Comparison of ENCODE assay signal across 12 cellular contexts in the genomic region with DNA sequence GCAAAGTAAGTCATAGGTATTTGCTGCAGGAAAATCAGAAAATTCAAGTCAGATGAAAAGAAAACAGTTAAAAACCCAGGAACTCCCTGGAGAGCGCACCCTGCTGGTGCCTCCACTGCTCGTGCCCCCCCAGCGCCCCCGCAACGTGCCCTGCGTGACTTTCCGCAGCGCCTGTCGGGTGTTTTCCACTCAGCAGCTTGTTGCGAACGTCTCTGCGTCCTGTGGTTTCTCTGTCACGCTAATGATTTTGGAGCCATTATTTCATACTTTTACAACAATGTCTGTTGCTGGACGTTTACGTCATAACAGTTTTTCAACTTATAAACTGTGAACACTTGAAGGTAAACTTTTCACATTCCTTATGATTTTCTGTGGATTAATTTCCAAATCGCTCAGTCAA. TPM values are rescaled to one million over a fixed set of nuclear protein-coding genes. Genes with fewer than 3 reads are reported as not detected.
DNase-seq lines count a peak whose midpoint lies in the region; ATAC-seq and TF ChIP-seq lines count a peak whose summit lies in the region.
"Had no signal": no experiment of that assay in that cellular context is flagged by ENCODE, and none has a peak within 500 bp of the region (broad histone marks: within the 10 kb centered on the region; RNA-seq: fewer than 3 reads in every experiment).

No MANE protein-coding gene starts in this region.

- no peaks in the 10 kb centered on the region for H3K9me3 ChIP-seq in PC-9 (ENCODE audit: insufficient read depth, low read depth)
- no peaks in the 10 kb centered on the region for H3K9me3 ChIP-seq in endodermal cell (ENCODE audit: control insufficient read depth, low read length)

- H3K4me1 ChIP-seq in PC-9 (replicated peaks; ENCODE audit: insufficient read depth) (peaks cover 9% of the 10 kb centered on the region; the same call in 1 of the 2 replicates), endodermal cell (ENCODE audit: control insufficient read depth, insufficient read depth, low read length) (no peaks in the 10 kb centered on the region)

- BruUV-seq in PC-9 (replicated peaks; lab: Mats Ljungman, UMichigan) = no TSS peak

- H2AFZ ChIP-seq in PC-9 = no peak overlapping the region

- TF ChIP-seq CTCF in PC-9 (conservative IDR thresholded peaks at IDR 0.05) (peak; percentile 38; the same call in 1 of the 2 replicates), endodermal cell (conservative IDR thresholded peaks at IDR 0.05) (peak; percentile 37)

- H3K4me3 Mint-ChIP-seq in stimulated activated naive CD8-positive, alpha-beta T cell treated with anti-CD3 and anti-CD28 coated beads, Interleukin-15, amount 100 ng/mL, for 72 hours = peak overlapping the region in 1 of 2 donors; percentile 21
- no peak overlapping the region for H3K4me3 Mint-ChIP-seq in endodermal cell

- peaks cover 72% of the 10 kb centered on the region for H3K4me1 Mint-ChIP-seq in stimulated activated naive CD8-positive, alpha-beta T cell treated with anti-CD3 and anti-CD28 coated beads, Interleukin-15, amount 100 ng/mL, for 72 hours
- H3K4me1 Mint-ChIP-seq in endodermal cell = peaks cover 5% of the 10 kb centered on the region

- H3K36me3 ChIP-seq in PC-9 (ENCODE audit: low read depth) = no peaks in the 10 kb centered on the region
- H3K36me3 ChIP-seq in endodermal cell (ENCODE audit: control insufficient read depth, insufficient read depth, low read length) = peaks cover 34% of the 10 kb centered on the region

- POLR2A ChIA-PET in PC-9 (lab: Charles Lee; ENCODE audit: unreplicated experiment) = no interaction called here

- peak; percentile 53 for DNase-seq in stimulated activated naive CD8-positive, alpha-beta T cell treated with anti-CD3 and anti-CD28 coated beads, Interleukin-15, Interleukin-2, amounts not matched to agents 100 U/mL and 50 U/mL, for 24 hours
- no peak for DNase-seq in stimulated activated naive CD8-positive, alpha-beta T cell treated with anti-CD3 and anti-CD28 coated beads, Interleukin-15, amount 100 ng/mL, for 72 hours
- no peak for DNase-seq in PC-9
- no peak for DNase-seq in endodermal cell
- no peak for DNase-seq in 8988T
- no peak for DNase-seq in HuH-7 (ENCODE audit: low spot score)
- DNase-seq in NCI-H1417 (lab: John Stamatoyannopoulos, UW) = no peak
- DNase-seq: left cardiac atrium, NCI-H1092 treated with DMSO at 0.1 percent for 48 hours, NCI-H82, occipital lobe had no signal

- intact Hi-C loops in PC-9 (cut with micrococcal nuclease; ENCODE audit: unreplicated experiment) = no loop called here

- ATAC-seq in stimulated activated naive CD8-positive, alpha-beta T cell treated with anti-CD3 and anti-CD28 coated beads, Interleukin-15, Interleukin-2, amounts not matched to agents 100 U/mL and 50 U/mL, for 24 hours = no peak
- no peak for ATAC-seq in stimulated activated naive CD8-positive, alpha-beta T cell treated with anti-CD3 and anti-CD28 coated beads, Interleukin-15, amount 100 ng/mL, for 72 hours
- ATAC-seq in HG03469 (IDR thresholded peaks at IDR 0.05; ENCODE audit: unreplicated experiment) = no peak
- ATAC-seq: left cardiac atrium had no signal

- H3K27ac Mint-ChIP-seq in stimulated activated naive CD8-positive, alpha-beta T cell treated with anti-CD3 and anti-CD28 coated beads, Interleukin-15, amount 100 ng/mL, for 72 hours = peak overlapping the region in 1 of 2 donors; percentile 14
- H3K27ac Mint-ChIP-seq in endodermal cell = no peak overlapping the region

- 80% methylated on average over 16 of the region's 16 CpGs for WGBS in endodermal cell (ENCODE audit: insufficient coverage in 1 of 2, insufficient read length in 1 of 2), 2 experiments

- H3K4me3 ChIP-seq in PC-9 = no peak overlapping the region
- H3K4me3 ChIP-seq in endodermal cell (ENCODE audit: low read length) = no peak overlapping the region

- H3K9ac ChIP-seq in endodermal cell (ENCODE audit: extremely low read depth, low read length, poor library complexity, severe bottlenecking) = no peak overlapping the region

- H3K36me3 Mint-ChIP-seq in endodermal cell (ENCODE audit: low read depth) = peaks cover 41% of the 10 kb centered on the region

- no peaks in the 10 kb centered on the region for H3K79me2 ChIP-seq in PC-9 (ENCODE audit: low read depth)

- H3K27ac ChIP-seq in PC-9 (no peak overlapping the region), endodermal cell (ENCODE audit: low read depth, low read length) (no peak overlapping the region)

- H3K27me3 ChIP-seq in PC-9 (ENCODE audit: insufficient read depth, low read depth) (no peaks in the 10 kb centered on the region), endodermal cell (ENCODE audit: control insufficient read depth, insufficient read depth, low read length, poor library complexity, severe bottlenecking) (no peaks in the 10 kb centered on the region)

- H3K27me3 Mint-ChIP-seq in stimulated activated naive CD8-positive, alpha-beta T cell treated with anti-CD3 and anti-CD28 coated beads, Interleukin-15, amount 100 ng/mL, for 72 hours = no peaks in the 10 kb centered on the region
- peaks cover under 1% of the 10 kb centered on the region for H3K27me3 Mint-ChIP-seq in endodermal cell (ENCODE audit: insufficient read depth)

- no peaks in the 10 kb centered on the region for H3K9me2 ChIP-seq in PC-9 (ENCODE audit: insufficient read depth)

- H3K9me3 Mint-ChIP-seq in stimulated activated naive CD8-positive, alpha-beta T cell treated with anti-CD3 and anti-CD28 coated beads, Interleukin-15, amount 100 ng/mL, for 72 hours = no peaks in the 10 kb centered on the region
- no peaks in the 10 kb centered on the region for H3K9me3 Mint-ChIP-seq in endodermal cell

- no peaks in the 10 kb centered on the region; the same call in 1 of the 2 replicates for H4K20me1 ChIP-seq in PC-9 (ENCODE audit: insufficient read depth)

- no peak overlapping the region for H3K4me2 ChIP-seq in PC-9

- CTCF ChIA-PET in PC-9 (lab: Charles Lee) = no interaction called here

- peaks cover 29% of the 10 kb centered on the region for H3F3A ChIP-seq in PC-9 (ENCODE audit: insufficient read depth, low read depth)

RNA-seq across cellular contexts. Expression of gene CRELD2, which starts 5.0 kb away (rescaled TPM):
- total RNA-seq in PC-9 (2021) = 30.7 and 34.1 TPM in 2 replicates
- total RNA-seq in endodermal cell = 10 to 100 TPM; 39.8 to 62.9 TPM
- 27.1 TPM for polyA plus RNA-seq in endodermal cell (2013, experiment 1 of 2)
- polyA plus RNA-seq in endodermal cell (2013, experiment 2 of 2) = 27.4 TPM

RNA-seq across cellular contexts. Expression of gene ALG12, which starts 5.2 kb away (rescaled TPM):
- 16.8 and 19.2 TPM in 2 replicates for total RNA-seq in PC-9 (2021)
- total RNA-seq in endodermal cell = 10 to 100 TPM; 19.7 to 26.2 TPM
- polyA plus RNA-seq in endodermal cell (2013, experiment 1 of 2) = 16.2 TPM
- 12.6 TPM for polyA plus RNA-seq in endodermal cell (2013, experiment 2 of 2)

RNA-seq across cellular contexts. Expression of gene PIM3, which starts 37.1 kb away (rescaled TPM):
- 67.0 and 84.8 TPM in 2 replicates for total RNA-seq in PC-9 (2021)
- total RNA-seq in endodermal cell = 10 to 100 TPM; 31.5 to 36.6 TPM
- 21.6 TPM for polyA plus RNA-seq in endodermal cell (2013, experiment 1 of 2)
- polyA plus RNA-seq in endodermal cell (2013, experiment 2 of 2) = 19.6 TPM
